In genomic region chr20:49913399-49914047, GRCh38 we compare ENCODE assay signal across 10 cellular contexts. TPM values are rescaled to one million over a fixed set of nuclear protein-coding genes. Genes with fewer than 3 reads are reported as not detected.
DNase-seq lines count a peak whose midpoint lies in the region; ATAC-seq and TF ChIP-seq lines count a peak whose summit lies in the region.
"Had no signal": no experiment of that assay in that cellular context is flagged by ENCODE, and none has a peak within 500 bp of the region (broad histone marks: within the 10 kb centered on the region; RNA-seq: fewer than 3 reads in every experiment).

No MANE protein-coding gene starts in this region.

- H3K36me3 ChIP-seq in GM23338 (ENCODE audit: insufficient read depth) (no peaks in the 10 kb centered on the region), psoas muscle (ENCODE audit: insufficient read depth in 1 of 2, low read depth in 1 of 2) (peaks cover 0 to 7% of the 10 kb centered on the region in 2 donors), WERI-Rb-1 (peaks cover 18% of the 10 kb centered on the region), upper lobe of left lung (peaks cover 0 to 16% (median 5%) of the 10 kb centered on the region in 4 donors)

- DNase-seq in GM23338 (ENCODE audit: low spot score), result no peak
- no peak for DNase-seq in T-cell
- DNase-seq in fibroblast of peridontal ligament (ENCODE audit: extremely low read depth), result peak; percentile 55
- no peak for DNase-seq in psoas muscle
- DNase-seq in WERI-Rb-1, result no peak
- DNase-seq in AG08395 (ENCODE audit: low spot score), result no peak
- no peak for DNase-seq in upper lobe of left lung
- DNase-seq: islet precursor cell had no signal

- H3K27ac Mint-ChIP-seq in GM23338 (no peak overlapping the region), T-cell (no peak overlapping the region)

- peaks cover 60% of the 10 kb centered on the region for H3K79me2 ChIP-seq in GM23338 (replicated peaks; ENCODE audit: insufficient read depth)

- H3K4me3 Mint-ChIP-seq in GM23338, result peak overlapping the region; percentile 99; the same call in 2 of the 3 replicates
- peak overlapping the region; percentile 94 to 99 (median 98) for H3K4me3 Mint-ChIP-seq in T-cell

- no peak for TF ChIP-seq CTCF in GM23338 (conservative IDR thresholded peaks at IDR 0.05; ENCODE audit: low read depth in 2 of 2)
- TF ChIP-seq CTCF in psoas muscle (IDR thresholded peaks at IDR 0.05), result no peak
- TF ChIP-seq CTCF in WERI-Rb-1 (IDR thresholded peaks at IDR 0.05; ENCODE audit: low read depth, low read length), result no peak
- TF ChIP-seq CTCF in upper lobe of left lung (IDR thresholded peaks at IDR 0.05), result no peak

- CTCF ChIA-PET in T-cell (lab: Charles Lee), result interaction anchor here (0.5 to 0.8 kb wide), 3 partner anchors 32 to 834 kb away, joined by 3 read pairs; no protein-coding TSS in a partner anchor

- H3K4me3 ChIP-seq in GM23338 (peak overlapping the region; percentile 99; the same call in 1 of the 2 replicates), psoas muscle (peak overlapping the region; percentile 92), WERI-Rb-1 (ENCODE audit: low read depth, low read length) (no peak overlapping the region), upper lobe of left lung (peak overlapping the region in 1 of 4 donors; percentile 95)

- peaks cover 28% of the 10 kb centered on the region for H4K20me1 ChIP-seq in GM23338 (replicated peaks; ENCODE audit: insufficient read depth)

- H3K4me2 ChIP-seq in GM23338, result peak overlapping the region; percentile 99

- no peak overlapping the region for H2AFZ ChIP-seq in GM23338

- TF ChIP-seq EP300 in upper lobe of left lung (IDR thresholded peaks at IDR 0.05), result no peak

- no peaks in the 10 kb centered on the region; the same call in 2 of the 3 replicates for H3K36me3 Mint-ChIP-seq in GM23338 (ENCODE audit: low read depth)
- peaks cover 4% of the 10 kb centered on the region for H3K36me3 Mint-ChIP-seq in T-cell

- peaks cover 6% of the 10 kb centered on the region; the same call in 1 of the 2 replicates for H3K4me1 ChIP-seq in GM23338 (ENCODE audit: insufficient read depth)
- peaks cover 54% of the 10 kb centered on the region for H3K4me1 ChIP-seq in psoas muscle
- peaks cover 33 to 54% (median 42%) of the 10 kb centered on the region in 4 donors for H3K4me1 ChIP-seq in upper lobe of left lung

- intact Hi-C loops in psoas muscle (cut with DNase I), result no loop called here

- no peaks in the 10 kb centered on the region; the same call in 2 of the 3 replicates for H3K9me3 Mint-ChIP-seq in GM23338
- H3K9me3 Mint-ChIP-seq in T-cell, result no peaks in the 10 kb centered on the region

- H3K9me2 ChIP-seq in GM23338 (ENCODE audit: insufficient read depth), result no peaks in the 10 kb centered on the region

- peaks cover 15% of the 10 kb centered on the region for H3K27me3 Mint-ChIP-seq in GM23338 (ENCODE audit: insufficient read depth, low read depth, poor library complexity)
- H3K27me3 Mint-ChIP-seq in T-cell, result no peaks in the 10 kb centered on the region

- ATAC-seq in GM23338, result no peak
- no peak for ATAC-seq in T-cell (replicated peaks in 1 of 4)
- no peak for ATAC-seq in psoas muscle
- ATAC-seq in GM18873 (IDR thresholded peaks at IDR 0.05; ENCODE audit: low FRiP score, unreplicated experiment), result no peak
- ATAC-seq in upper lobe of left lung (ENCODE audit: low FRiP score in 2 of 2), result no peak

- H3K9me3 ChIP-seq in psoas muscle, result no peaks in the 10 kb centered on the region
- no peaks in the 10 kb centered on the region for H3K9me3 ChIP-seq in WERI-Rb-1 (ENCODE audit: severe bottlenecking)
- no peaks in the 10 kb centered on the region for H3K9me3 ChIP-seq in upper lobe of left lung

- no peak overlapping the region for H3K27ac ChIP-seq in GM23338 (ENCODE audit: low read depth)
- H3K27ac ChIP-seq in psoas muscle, result no peak overlapping the region
- no peak overlapping the region for H3K27ac ChIP-seq in WERI-Rb-1
- H3K27ac ChIP-seq in upper lobe of left lung, result no peak overlapping the region
- H3K27ac ChIP-seq: SK-N-MC had no signal

- POLR2A ChIA-PET in T-cell (lab: Charles Lee), result interaction anchor here (0.5 to 1.0 kb wide), 8 partner anchors 14 to 735 kb away, joined by 3 to 14 read pairs (median 5); no protein-coding TSS in a partner anchor

- WGBS in psoas muscle, 3 donors, result 70 to 76% (median 71%) methylated on average over 16 of the region's 16 CpGs
- 82 to 90% methylated on average over 16 of the region's 16 CpGs for WGBS in upper lobe of left lung, 2 donors

- H3K4me1 Mint-ChIP-seq in GM23338 (peaks cover 18% of the 10 kb centered on the region), T-cell (peaks cover 41 to 44% (median 43%) of the 10 kb centered on the region in 3 donors)

- H3F3A ChIP-seq in GM23338 (replicated peaks; ENCODE audit: low read depth), result peaks cover 7% of the 10 kb centered on the region; the same call in 1 of the 2 replicates

- TF ChIP-seq POLR2A in upper lobe of left lung (IDR thresholded peaks at IDR 0.05), result no peak

- no peaks in the 10 kb centered on the region for H3K27me3 ChIP-seq in GM23338 (ENCODE audit: insufficient read depth)
- H3K27me3 ChIP-seq in psoas muscle (ENCODE audit: insufficient read depth in 3 of 3, low read length in 2 of 3), result no peaks in the 10 kb centered on the region
- H3K27me3 ChIP-seq in WERI-Rb-1 (ENCODE audit: insufficient read depth, low read depth, severe bottlenecking), result no peaks in the 10 kb centered on the region
- no peaks in the 10 kb centered on the region for H3K27me3 ChIP-seq in upper lobe of left lung

TF ChIP-seq in GM23338, 12 proteins besides CTCF, POLR2A, EP300 and RAD21:
- no peak for TF ChIP-seq EZH2 (IDR thresholded peaks at IDR 0.05; ENCODE audit: low read depth, unreplicated experiment)
- no peak for TF ChIP-seq ZNF331 (CRISPR knock-in tag; IDR thresholded peaks at IDR 0.05; ENCODE audit: low read depth)
- no peak for TF ChIP-seq JUNB (IDR thresholded peaks at IDR 0.05; ENCODE audit: unreplicated experiment)
- no peak for TF ChIP-seq EZH2phosphoT487 (IDR thresholded peaks at IDR 0.05; ENCODE audit: unreplicated experiment)
- no peak for TF ChIP-seq ZNF114 (CRISPR knock-in tag; IDR thresholded peaks at IDR 0.05)
- no peak for TF ChIP-seq REST (IDR thresholded peaks at IDR 0.05; ENCODE audit: unreplicated experiment)
- TF ChIP-seq CREB1 (CRISPR knock-in tag; IDR thresholded peaks at IDR 0.05; ENCODE audit: low read depth), result no peak
- no peak for TF ChIP-seq POLR2AphosphoS5 (IDR thresholded peaks at IDR 0.05; ENCODE audit: low read depth)
- no peak for TF ChIP-seq NANOG (IDR thresholded peaks at IDR 0.05; ENCODE audit: borderline replicate concordance)

RNA-seq across cellular contexts. Expression of gene SPATA2, which starts 1.8 kb away (rescaled TPM):
- 8.7 and 9.3 TPM in 2 replicates for total RNA-seq in GM23338 (2014; rRNA removed; shearing (Covaris generic))
- polyA plus RNA-seq in GM23338 (2016; fragmentation: Nextera tagmentation; extraction: Ambion mirVana) (4.9 and 5.3 TPM in 2 replicates), psoas muscle (10 to 100 TPM in 1 of 3 donors, 1 to 10 TPM in 2; 7.8 to 15.0 (median 8.1) TPM)
- total RNA-seq in T-cell (10 to 100 TPM in 3 of 5 donors, 1 to 10 TPM in 2; 9.6 to 19.4 (median 10.4) TPM), psoas muscle (10 to 100 TPM in 2 of 4 donors, 1 to 10 TPM in 2; 6.7 to 16.3 (median 10.3) TPM), upper lobe of left lung (1 to 10 TPM; 5.1 to 9.4 (median 6.4) TPM)

RNA-seq across cellular contexts. Expression of gene RNF114, which starts 22.7 kb away (rescaled TPM):
- 211 and 279 TPM in 2 replicates for total RNA-seq in GM23338 (2014; rRNA removed; shearing (Covaris generic))
- polyA plus RNA-seq in GM23338 (2016; fragmentation: Nextera tagmentation; extraction: Ambion mirVana) (153 and 155 TPM in 2 replicates), psoas muscle (10 to 100 TPM; 30.8 to 83.6 (median 79.7) TPM)
- total RNA-seq in T-cell (100 to 1,000 TPM in 2 of 5 donors, 10 to 100 TPM in 3; 83.5 to 109 (median 95.7) TPM), psoas muscle (100 to 1,000 TPM in 1 of 4 donors, 10 to 100 TPM in 3; 67.0 to 104 (median 82.4) TPM), upper lobe of left lung (100 to 1,000 TPM in 4 of 6 donors, 10 to 100 TPM in 2; 72.4 to 248 (median 173) TPM)
